In genomic region chr2:73736855-73737779, GRCh38 we compare ENCODE assay signal across 1 cellular context.
TF ChIP-seq lines count a peak whose summit lies in the region.

TPRKB (minus strand) TSS chr2:73737345; CDS start chr2:73734569, 2,776 bp downstream.

TF ChIP-seq in A549, 52 proteins besides CTCF, POLR2A, EP300 and RAD21 (continued from another document):
- TF ChIP-seq BCL3 (IDR thresholded peaks at IDR 0.05) (peak; percentile 71; the same call in 2 of the 3 replicates), EHMT2 (IDR thresholded peaks at IDR 0.05; ENCODE audit: low read depth) (peak; percentile 96), HOXB13 (CRISPR knock-in tag; IDR thresholded peaks at IDR 0.05; ENCODE audit: low read depth) (peak; percentile 82; the same call in 1 of the 2 replicates), ZNF302 (CRISPR knock-in tag; IDR thresholded peaks at IDR 0.05) (no peak), E2F6 (IDR thresholded peaks at IDR 0.05; ENCODE audit: borderline replicate concordance, low read depth) (no peak; the same call in 1 of the 2 replicates), MAZ (IDR thresholded peaks at IDR 0.05; ENCODE audit: borderline replicate concordance, low read depth, low read length) (peak; percentile 74; the same call in 1 of the 2 replicates), NR3C1 (IDR thresholded peaks at IDR 0.05) (no peak), HDAC2 (IDR thresholded peaks at IDR 0.05) (peak; percentile 75; the same call in 1 of the 2 replicates), PHF8 (IDR thresholded peaks at IDR 0.05; ENCODE audit: borderline replicate concordance, low read depth) (peak; percentile 84; the same call in 1 of the 2 replicates), HOXA7 (CRISPR knock-in tag; IDR thresholded peaks at IDR 0.05) (0 out of 2 replicates have a peak, but pooled peaks have one; percentile 58), ESRRA (IDR thresholded peaks at IDR 0.05; ENCODE audit: borderline replicate concordance, low read length) (no peak)
